ENCODE assay signal across 19 cellular contexts in the genomic region with DNA sequence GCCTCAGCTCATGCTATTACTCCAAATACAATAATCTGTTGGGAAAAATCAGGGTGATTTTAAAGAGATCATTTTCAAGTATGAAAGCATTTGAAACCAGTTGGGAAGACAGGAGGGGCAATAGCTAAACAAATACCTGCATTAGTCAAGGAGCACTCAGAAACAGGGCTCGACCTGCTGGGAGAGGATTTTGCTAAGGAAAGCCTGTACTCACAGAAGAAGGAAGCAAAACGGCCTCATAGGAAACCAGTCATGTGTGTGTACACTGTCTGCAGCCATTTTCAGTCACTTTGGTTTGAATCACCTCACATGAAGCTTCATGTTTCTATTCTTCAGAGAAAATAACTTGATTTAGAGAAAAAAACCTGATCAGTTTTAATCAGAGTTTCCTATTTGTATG.
"Had no signal": no experiment of that assay in that cellular context is flagged by ENCODE, and none has a peak within 500 bp of the region (broad histone marks: within the 10 kb centered on the region; RNA-seq: fewer than 3 reads in every experiment).

No MANE protein-coding gene starts in this region.

- H3K9me3 ChIP-seq: neutrophil, right lobe of liver had no signal

- H3K79me2 ChIP-seq: hepatocyte had no signal

- FAIRE-seq: colon had no signal

- H3K4me3 ChIP-seq: hepatocyte, psoas muscle, right lobe of liver, tibial nerve had no signal

- DNase-seq: dermis blood vessel endothelial cell; erythroblast; foreskin melanocyte; head of caudate nucleus; left colon; mesendoderm; naive thymus-derived CD4-positive, alpha-beta T cell; nephron progenitor cell; psoas muscle; retina; right lobe of liver; stimulated activated CD4-positive, alpha-beta T cell treated with anti-CD3 and anti-CD28 coated beads, Interleukin-15, amount 100 ng/mL, for 24 hours; stimulated activated CD4-positive, alpha-beta T cell treated with anti-CD3 and anti-CD28 coated beads, Interleukin-1b, Interleukin-23, amount 100 ng/mL, for 48 hours; stimulated activated CD4-positive, alpha-beta T cell treated with anti-CD3 and anti-CD28 coated beads, Interleukin-4, amount 100 ng/mL, for 24 hours had no signal

- H2AFZ ChIP-seq: hepatocyte had no signal

- H3K4me2 ChIP-seq: hepatocyte had no signal

- H3K27me3 ChIP-seq: hepatocyte, neutrophil, right lobe of liver, tibial nerve had no signal

- H3K4me1 ChIP-seq: psoas muscle, right lobe of liver, tibial nerve had no signal

- H3K36me3 ChIP-seq: neutrophil, right lobe of liver, tibial nerve had no signal

- ATAC-seq: left colon; naive thymus-derived CD4-positive, alpha-beta T cell; psoas muscle; right lobe of liver; stimulated activated memory B cell treated with anti-CD40 and anti-IgM and Interleukin-4, amounts not matched to agents 10 μg/mL and 1 μg/mL and 100 μg/mL, for 72 hours had no signal

- H3K27ac ChIP-seq: hepatocyte, neutrophil, psoas muscle, right lobe of liver, tibial nerve had no signal
